21 cellular contexts compared by ENCODE assay signal in genomic region chr2:119438128-119438656, GRCh38. TPM values are rescaled to one million over a fixed set of nuclear protein-coding genes. Genes with fewer than 3 reads are reported as not detected.
DNase-seq lines count a peak whose midpoint lies in the region; ATAC-seq and TF ChIP-seq lines count a peak whose summit lies in the region.
"Had no signal": no experiment of that assay in that cellular context is flagged by ENCODE, and none has a peak within 500 bp of the region (broad histone marks: within the 10 kb centered on the region; RNA-seq: fewer than 3 reads in every experiment).

No MANE protein-coding gene starts in this region.

- no peak overlapping the region for H2AFZ ChIP-seq in parathyroid adenoma
- H2AFZ ChIP-seq in MM.1S (ENCODE audit: low read length), result no peak overlapping the region

- H3K9me3 ChIP-seq in body of pancreas (no peaks in the 10 kb centered on the region), parathyroid adenoma (ENCODE audit: control insufficient read depth, low read length) (no peaks in the 10 kb centered on the region), MM.1S (replicated peaks; ENCODE audit: insufficient read depth, low read length) (no peaks in the 10 kb centered on the region)
- H3K9me3 ChIP-seq: BE2C had no signal

- TF ChIP-seq POLR2A in body of pancreas (IDR thresholded peaks at IDR 0.05), result no peak

- H3K4me3 ChIP-seq in H7 (ENCODE audit: insufficient read depth, low read depth, low read length) (no peak overlapping the region), body of pancreas (no peak overlapping the region), parathyroid adenoma (ENCODE audit: low read depth, low read length) (no peak overlapping the region), MM.1S (ENCODE audit: low read length) (no peak overlapping the region)
- H3K4me3 ChIP-seq: GM12878 had no signal

- intact Hi-C loops in body of pancreas (cut with DNase I), result no loop called here

- H3K27ac ChIP-seq in body of pancreas, result peak overlapping the region in 3 of 4 donors; percentile 11 to 65 (median 57)
- peak overlapping the region; percentile 81 for H3K27ac ChIP-seq in parathyroid adenoma
- H3K27ac ChIP-seq in MM.1S (ENCODE audit: low read length), result no peak overlapping the region

- H3K36me3 ChIP-seq in H7 (replicated peaks; ENCODE audit: control insufficient read depth, insufficient read depth, low read length) (no peaks in the 10 kb centered on the region), body of pancreas (replicated peaks in 1 of 2; ENCODE audit: insufficient read depth in 1 of 2, low read depth in 2 of 2) (no peaks in the 10 kb centered on the region), parathyroid adenoma (ENCODE audit: control insufficient read depth, insufficient read depth, low read length) (no peaks in the 10 kb centered on the region), MM.1S (replicated peaks; ENCODE audit: insufficient read depth, low read length) (no peaks in the 10 kb centered on the region)
- H3K36me3 ChIP-seq: BE2C had no signal

- H3K79me2 ChIP-seq in parathyroid adenoma (peaks cover 30% of the 10 kb centered on the region), MM.1S (ENCODE audit: low read length) (no peaks in the 10 kb centered on the region)

- H4K20me1 ChIP-seq in MM.1S (ENCODE audit: insufficient read depth, low read length), result no peaks in the 10 kb centered on the region

- no peaks in the 10 kb centered on the region for H3F3A ChIP-seq in MM.1S (ENCODE audit: insufficient read depth, low read length)

- H3K4me1 ChIP-seq in body of pancreas (peaks cover 63% of the 10 kb centered on the region), parathyroid adenoma (peaks cover 58% of the 10 kb centered on the region), MM.1S (ENCODE audit: low read length) (no peaks in the 10 kb centered on the region)
- H3K4me1 ChIP-seq: BE2C had no signal

- H3K4me2 ChIP-seq in parathyroid adenoma (ENCODE audit: low read length) (no peak overlapping the region), MM.1S (ENCODE audit: low read depth, low read length) (no peak overlapping the region)

- DNase-seq in H7 (peak; percentile 14), body of pancreas (peak in 1 of 4 donors; percentile 41), left lobe of liver (ENCODE audit: low spot score) (no peak), MM.1S (no peak), NCI-H1417 treated with DMSO at 0.1 percent for 48 hours (lab: John Stamatoyannopoulos, UW) (no peak), SHP77 (lab: John Stamatoyannopoulos, UW) (no peak)
- DNase-seq: BE2C, DND-41, GOT3, Karpas-422, NCI-H1417, NCI-H187, NCI-H446, NCI-H526, OCI-M1 had no signal

- H3K27me3 ChIP-seq in H7 (ENCODE audit: control insufficient read depth, insufficient read depth, low read length) (no peaks in the 10 kb centered on the region; the same call in 1 of the 2 replicates), body of pancreas (no peaks in the 10 kb centered on the region), parathyroid adenoma (ENCODE audit: control insufficient read depth, insufficient read depth, low read length) (no peaks in the 10 kb centered on the region), MM.1S (replicated peaks; ENCODE audit: insufficient read depth, low read length) (no peaks in the 10 kb centered on the region)
- H3K27me3 ChIP-seq: BE2C had no signal

- peak; percentile 45 for ATAC-seq in body of pancreas
- peak; percentile 22 for ATAC-seq in left lobe of liver
- ATAC-seq in GM18498 (IDR thresholded peaks at IDR 0.05; ENCODE audit: unreplicated experiment), result no peak
- ATAC-seq: GM12878, Right ventricle myocardium inferior had no signal

- H3K9ac ChIP-seq in parathyroid adenoma (no peak overlapping the region), MM.1S (ENCODE audit: low read length) (no peak overlapping the region)

- WGBS in body of pancreas, 2 donors, result 61 to 64% methylated on average over 6 of the region's 6 CpGs

- H3K9me2 ChIP-seq in MM.1S (replicated peaks; ENCODE audit: insufficient read depth, low read length), result no peaks in the 10 kb centered on the region

- TF ChIP-seq CTCF in body of pancreas (IDR thresholded peaks at IDR 0.05) (no peak), parathyroid adenoma (IDR thresholded peaks at IDR 0.05) (no peak), MM.1S (IDR thresholded peaks at IDR 0.05; ENCODE audit: low read length) (no peak)

RNA-seq across cellular contexts. Expression of gene TMEM37, which starts 6.5 kb away (rescaled TPM):
- 4.2 and 5.0 TPM in 2 replicates for total RNA-seq in H7 (2014; rRNA removed; shearing (Covaris generic))
- total RNA-seq in body of pancreas (10 to 100 TPM; 19.1 to 22.1 TPM), left lobe of liver (85.7 TPM)
- total RNA-seq: M059J, SK-MEL-5 had no signal
